ENCODE assay signal across 1 cellular context in the genomic region with DNA sequence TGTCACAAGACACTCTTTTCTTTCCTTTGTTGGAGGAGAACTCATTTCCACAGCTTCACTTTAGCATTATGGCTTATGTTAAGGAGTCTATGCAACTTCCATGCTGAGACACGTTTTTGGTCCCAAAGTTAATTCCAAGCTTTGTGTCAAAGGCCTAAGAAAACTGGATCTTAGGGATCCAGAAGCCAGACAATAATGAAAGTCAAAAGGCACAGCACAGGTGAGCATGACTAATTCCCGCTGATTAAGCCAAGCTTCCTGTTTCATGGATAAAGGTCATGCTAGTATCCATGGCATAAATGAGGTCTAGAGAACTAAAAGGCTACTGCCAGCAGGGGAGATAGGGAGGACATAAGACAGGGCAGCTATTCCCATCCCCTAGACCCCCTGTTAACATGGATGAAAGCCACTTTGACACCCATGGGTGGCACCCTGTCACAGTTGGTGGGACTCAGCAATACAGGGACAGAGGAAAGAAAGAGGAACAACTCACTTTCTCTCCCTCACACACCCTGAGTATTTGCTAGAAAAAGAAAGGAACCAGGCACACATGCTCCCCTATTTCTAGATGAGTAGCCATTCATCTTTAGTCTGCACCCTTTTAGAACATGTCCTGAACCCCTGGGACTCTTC.
A peak's percentile ranks its signal among the peaks of the same experiment; 100 is the strongest.
TF ChIP-seq lines count a peak whose summit lies in the region.

No MANE protein-coding gene starts in this region.

TF ChIP-seq in HepG2, 621 proteins besides CTCF, POLR2A, EP300 and RAD21:
- TF ChIP-seq ZNF616 (CRISPR knock-in tag; IDR thresholded peaks at IDR 0.05; ENCODE audit: low read depth) (peak; percentile 99), RBFOX2 (IDR thresholded peaks at IDR 0.05; ENCODE audit: low read depth, low read length) (peak; percentile 52; the same call in 1 of the 2 replicates), KMT2A (CRISPR knock-in tag; IDR thresholded peaks at IDR 0.05) (no peak), TGIF2 (CRISPR knock-in tag; IDR thresholded peaks at IDR 0.05) (no peak)
- TF ChIP-seq, protein P1, sequence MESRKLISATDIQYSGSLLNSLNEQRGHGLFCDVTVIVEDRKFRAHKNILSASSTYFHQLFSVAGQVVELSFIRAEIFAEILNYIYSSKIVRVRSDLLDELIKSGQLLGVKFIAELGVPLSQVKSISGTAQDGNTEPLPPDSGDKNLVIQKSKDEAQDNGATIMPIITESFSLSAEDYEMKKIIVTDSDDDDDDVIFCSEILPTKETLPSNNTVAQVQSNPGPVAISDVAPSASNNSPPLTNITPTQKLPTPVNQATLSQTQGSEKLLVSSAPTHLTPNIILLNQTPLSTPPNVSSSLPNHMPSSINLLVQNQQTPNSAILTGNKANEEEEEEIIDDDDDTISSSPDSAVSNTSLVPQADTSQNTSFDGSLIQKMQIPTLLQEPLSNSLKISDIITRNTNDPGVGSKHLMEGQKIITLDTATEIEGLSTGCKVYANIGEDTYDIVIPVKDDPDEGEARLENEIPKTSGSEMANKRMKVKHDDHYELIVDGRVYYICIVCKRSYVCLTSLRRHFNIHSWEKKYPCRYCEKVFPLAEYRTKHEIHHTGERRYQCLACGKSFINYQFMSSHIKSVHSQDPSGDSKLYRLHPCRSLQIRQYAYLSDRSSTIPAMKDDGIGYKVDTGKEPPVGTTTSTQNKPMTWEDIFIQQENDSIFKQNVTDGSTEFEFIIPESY (CRISPR knock-in tag; IDR thresholded peaks at IDR 0.05), result peak; percentile 33; the same call in 1 of the 2 replicates
